ENCODE assay signal across 1 cellular context in genomic region chrX:13086793-13087321, GRCh38.
A peak's percentile ranks its signal among the peaks of the same experiment; 100 is the strongest.
TF ChIP-seq lines count a peak whose summit lies in the region.

No MANE protein-coding gene starts in this region.

TF ChIP-seq in GM12878, 131 proteins besides CTCF, POLR2A, EP300 and RAD21:
- TF ChIP-seq MLLT1 (IDR thresholded peaks at IDR 0.05) (peak; percentile 93), HDGF (IDR thresholded peaks at IDR 0.05) (peak; percentile 47; the same call in 1 of the 2 replicates), POLR2AphosphoS5 (IDR thresholded peaks at IDR 0.05; ENCODE audit: low read length) (0 out of 2 replicates have a peak, but pooled peaks have one; percentile 35), POLR2AphosphoS2 (IDR thresholded peaks at IDR 0.05; ENCODE audit: low read depth, low read length) (0 out of 2 replicates have a peak, but pooled peaks have one; percentile 12)
